In the genomic region with DNA sequence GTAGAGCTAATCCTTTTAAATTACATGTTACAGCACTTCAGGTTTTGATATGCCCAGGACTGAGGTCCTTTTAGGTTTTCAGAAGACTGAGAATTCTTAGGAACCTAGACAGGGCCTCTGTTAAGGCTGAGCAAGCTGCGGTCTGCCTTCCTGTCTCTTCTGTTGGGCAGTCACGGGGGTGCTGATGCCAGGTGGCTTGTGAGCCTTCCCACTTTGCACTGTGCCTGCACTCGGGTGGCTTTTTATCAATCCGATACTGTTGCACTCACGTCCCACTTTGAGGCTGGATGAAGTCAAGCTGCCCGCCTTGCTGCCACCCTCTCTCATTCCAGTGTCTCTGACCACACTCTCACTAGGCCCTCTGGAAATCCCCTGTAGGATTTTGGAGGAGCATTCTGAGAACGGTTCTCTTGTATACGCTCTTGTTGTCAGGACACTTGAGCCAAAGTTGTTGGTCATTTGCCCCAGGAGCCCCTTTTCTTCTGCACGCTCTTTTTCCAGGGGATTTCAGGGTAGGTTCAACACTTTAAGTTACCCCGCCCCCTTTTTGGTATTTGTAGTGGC, we compare ENCODE assay signal across 1 cellular context.
TF ChIP-seq lines count a peak whose summit lies in the region.

No MANE protein-coding gene starts in this region.

TF ChIP-seq in GM12878, 131 proteins besides CTCF, POLR2A, EP300 and RAD21 (continued from another document):
- TF ChIP-seq BCL3 (IDR thresholded peaks at IDR 0.05; ENCODE audit: borderline replicate concordance, insufficient read depth, low read depth, low read length, poor library complexity, severe bottlenecking) (no peak), POU2F2 (IDR thresholded peaks at IDR 0.05; ENCODE audit: borderline replicate concordance, low read depth, low read length) (no peak), SMAD5 (IDR thresholded peaks at IDR 0.05; ENCODE audit: low read depth) (no peak), SMAD1 (IDR thresholded peaks at IDR 0.05; ENCODE audit: low read depth, partially characterized antibody) (no peak)
